In genomic region chr15:79903626-79904025, GRCh38 we compare ENCODE assay signal across 1 cellular context.
TF ChIP-seq lines count a peak whose summit lies in the region.

No MANE protein-coding gene starts in this region.

TF ChIP-seq in K562, 482 proteins besides CTCF, POLR2A, EP300 and RAD21 (continued from another document):
- TF ChIP-seq THAP12 (CRISPR knock-in tag; IDR thresholded peaks at IDR 0.05) (no peak), ZNF551 (CRISPR knock-in tag; IDR thresholded peaks at IDR 0.05) (no peak), HEY1 (CRISPR knock-in tag; IDR thresholded peaks at IDR 0.05; ENCODE audit: borderline replicate concordance) (no peak), CGGBP1 (CRISPR knock-in tag; IDR thresholded peaks at IDR 0.05) (no peak), MEF2D (tag; conservative IDR thresholded peaks at IDR 0.05; ENCODE audit: low read depth) (no peak), FOXK2 (conservative IDR thresholded peaks at IDR 0.05 in 1 of 2, IDR thresholded peaks at IDR 0.05 in 1 of 2; ENCODE audit: low read depth in 2 of 2) (no peak), FOXP1 (CRISPR knock-in tag; IDR thresholded peaks at IDR 0.05) (no peak), RB1 (IDR thresholded peaks at IDR 0.05; ENCODE audit: low read depth) (no peak), U2AF2 (optimal IDR thresholded peaks at IDR 0.05; ENCODE audit: low read depth, low read length) (no peak), KLF16 (IDR thresholded peaks at IDR 0.05) (no peak), SPI1 (IDR thresholded peaks at IDR 0.05; ENCODE audit: borderline replicate concordance, low read depth, low read length) (no peak)
- TF ChIP-seq, protein P1, sequence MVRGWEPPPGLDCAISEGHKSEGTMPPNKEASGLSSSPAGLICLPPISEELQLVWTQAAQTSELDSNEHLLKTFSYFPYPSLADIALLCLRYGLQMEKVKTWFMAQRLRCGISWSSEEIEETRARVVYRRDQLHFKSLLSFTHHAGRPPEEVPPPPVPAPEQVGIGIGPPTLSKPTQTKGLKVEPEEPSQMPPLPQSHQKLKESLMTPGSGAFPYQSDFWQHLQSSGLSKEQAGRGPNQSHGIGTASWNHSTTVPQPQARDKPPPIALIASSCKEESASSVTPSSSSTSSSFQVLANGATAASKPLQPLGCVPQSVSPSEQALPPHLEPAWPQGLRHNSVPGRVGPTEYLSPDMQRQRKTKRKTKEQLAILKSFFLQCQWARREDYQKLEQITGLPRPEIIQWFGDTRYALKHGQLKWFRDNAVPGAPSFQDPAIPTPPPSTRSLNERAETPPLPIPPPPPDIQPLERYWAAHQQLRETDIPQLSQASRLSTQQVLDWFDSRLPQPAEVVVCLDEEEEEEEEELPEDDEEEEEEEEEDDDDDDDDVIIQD (CRISPR knock-in tag; IDR thresholded peaks at IDR 0.05): no peak
- TF ChIP-seq, protein P2, sequence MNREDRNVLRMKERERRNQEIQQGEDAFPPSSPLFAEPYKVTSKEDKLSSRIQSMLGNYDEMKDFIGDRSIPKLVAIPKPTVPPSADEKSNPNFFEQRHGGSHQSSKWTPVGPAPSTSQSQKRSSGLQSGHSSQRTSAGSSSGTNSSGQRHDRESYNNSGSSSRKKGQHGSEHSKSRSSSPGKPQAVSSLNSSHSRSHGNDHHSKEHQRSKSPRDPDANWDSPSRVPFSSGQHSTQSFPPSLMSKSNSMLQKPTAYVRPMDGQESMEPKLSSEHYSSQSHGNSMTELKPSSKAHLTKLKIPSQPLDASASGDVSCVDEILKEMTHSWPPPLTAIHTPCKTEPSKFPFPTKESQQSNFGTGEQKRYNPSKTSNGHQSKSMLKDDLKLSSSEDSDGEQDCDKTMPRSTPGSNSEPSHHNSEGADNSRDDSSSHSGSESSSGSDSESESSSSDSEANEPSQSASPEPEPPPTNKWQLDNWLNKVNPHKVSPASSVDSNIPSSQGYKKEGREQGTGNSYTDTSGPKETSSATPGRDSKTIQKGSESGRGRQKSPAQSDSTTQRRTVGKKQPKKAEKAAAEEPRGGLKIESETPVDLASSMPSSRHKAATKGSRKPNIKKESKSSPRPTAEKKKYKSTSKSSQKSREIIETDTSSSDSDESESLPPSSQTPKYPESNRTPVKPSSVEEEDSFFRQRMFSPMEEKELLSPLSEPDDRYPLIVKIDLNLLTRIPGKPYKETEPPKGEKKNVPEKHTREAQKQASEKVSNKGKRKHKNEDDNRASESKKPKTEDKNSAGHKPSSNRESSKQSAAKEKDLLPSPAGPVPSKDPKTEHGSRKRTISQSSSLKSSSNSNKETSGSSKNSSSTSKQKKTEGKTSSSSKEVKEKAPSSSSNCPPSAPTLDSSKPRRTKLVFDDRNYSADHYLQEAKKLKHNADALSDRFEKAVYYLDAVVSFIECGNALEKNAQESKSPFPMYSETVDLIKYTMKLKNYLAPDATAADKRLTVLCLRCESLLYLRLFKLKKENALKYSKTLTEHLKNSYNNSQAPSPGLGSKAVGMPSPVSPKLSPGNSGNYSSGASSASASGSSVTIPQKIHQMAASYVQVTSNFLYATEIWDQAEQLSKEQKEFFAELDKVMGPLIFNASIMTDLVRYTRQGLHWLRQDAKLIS (CRISPR knock-in tag; IDR thresholded peaks at IDR 0.05): no peak
- TF ChIP-seq, protein P3, sequence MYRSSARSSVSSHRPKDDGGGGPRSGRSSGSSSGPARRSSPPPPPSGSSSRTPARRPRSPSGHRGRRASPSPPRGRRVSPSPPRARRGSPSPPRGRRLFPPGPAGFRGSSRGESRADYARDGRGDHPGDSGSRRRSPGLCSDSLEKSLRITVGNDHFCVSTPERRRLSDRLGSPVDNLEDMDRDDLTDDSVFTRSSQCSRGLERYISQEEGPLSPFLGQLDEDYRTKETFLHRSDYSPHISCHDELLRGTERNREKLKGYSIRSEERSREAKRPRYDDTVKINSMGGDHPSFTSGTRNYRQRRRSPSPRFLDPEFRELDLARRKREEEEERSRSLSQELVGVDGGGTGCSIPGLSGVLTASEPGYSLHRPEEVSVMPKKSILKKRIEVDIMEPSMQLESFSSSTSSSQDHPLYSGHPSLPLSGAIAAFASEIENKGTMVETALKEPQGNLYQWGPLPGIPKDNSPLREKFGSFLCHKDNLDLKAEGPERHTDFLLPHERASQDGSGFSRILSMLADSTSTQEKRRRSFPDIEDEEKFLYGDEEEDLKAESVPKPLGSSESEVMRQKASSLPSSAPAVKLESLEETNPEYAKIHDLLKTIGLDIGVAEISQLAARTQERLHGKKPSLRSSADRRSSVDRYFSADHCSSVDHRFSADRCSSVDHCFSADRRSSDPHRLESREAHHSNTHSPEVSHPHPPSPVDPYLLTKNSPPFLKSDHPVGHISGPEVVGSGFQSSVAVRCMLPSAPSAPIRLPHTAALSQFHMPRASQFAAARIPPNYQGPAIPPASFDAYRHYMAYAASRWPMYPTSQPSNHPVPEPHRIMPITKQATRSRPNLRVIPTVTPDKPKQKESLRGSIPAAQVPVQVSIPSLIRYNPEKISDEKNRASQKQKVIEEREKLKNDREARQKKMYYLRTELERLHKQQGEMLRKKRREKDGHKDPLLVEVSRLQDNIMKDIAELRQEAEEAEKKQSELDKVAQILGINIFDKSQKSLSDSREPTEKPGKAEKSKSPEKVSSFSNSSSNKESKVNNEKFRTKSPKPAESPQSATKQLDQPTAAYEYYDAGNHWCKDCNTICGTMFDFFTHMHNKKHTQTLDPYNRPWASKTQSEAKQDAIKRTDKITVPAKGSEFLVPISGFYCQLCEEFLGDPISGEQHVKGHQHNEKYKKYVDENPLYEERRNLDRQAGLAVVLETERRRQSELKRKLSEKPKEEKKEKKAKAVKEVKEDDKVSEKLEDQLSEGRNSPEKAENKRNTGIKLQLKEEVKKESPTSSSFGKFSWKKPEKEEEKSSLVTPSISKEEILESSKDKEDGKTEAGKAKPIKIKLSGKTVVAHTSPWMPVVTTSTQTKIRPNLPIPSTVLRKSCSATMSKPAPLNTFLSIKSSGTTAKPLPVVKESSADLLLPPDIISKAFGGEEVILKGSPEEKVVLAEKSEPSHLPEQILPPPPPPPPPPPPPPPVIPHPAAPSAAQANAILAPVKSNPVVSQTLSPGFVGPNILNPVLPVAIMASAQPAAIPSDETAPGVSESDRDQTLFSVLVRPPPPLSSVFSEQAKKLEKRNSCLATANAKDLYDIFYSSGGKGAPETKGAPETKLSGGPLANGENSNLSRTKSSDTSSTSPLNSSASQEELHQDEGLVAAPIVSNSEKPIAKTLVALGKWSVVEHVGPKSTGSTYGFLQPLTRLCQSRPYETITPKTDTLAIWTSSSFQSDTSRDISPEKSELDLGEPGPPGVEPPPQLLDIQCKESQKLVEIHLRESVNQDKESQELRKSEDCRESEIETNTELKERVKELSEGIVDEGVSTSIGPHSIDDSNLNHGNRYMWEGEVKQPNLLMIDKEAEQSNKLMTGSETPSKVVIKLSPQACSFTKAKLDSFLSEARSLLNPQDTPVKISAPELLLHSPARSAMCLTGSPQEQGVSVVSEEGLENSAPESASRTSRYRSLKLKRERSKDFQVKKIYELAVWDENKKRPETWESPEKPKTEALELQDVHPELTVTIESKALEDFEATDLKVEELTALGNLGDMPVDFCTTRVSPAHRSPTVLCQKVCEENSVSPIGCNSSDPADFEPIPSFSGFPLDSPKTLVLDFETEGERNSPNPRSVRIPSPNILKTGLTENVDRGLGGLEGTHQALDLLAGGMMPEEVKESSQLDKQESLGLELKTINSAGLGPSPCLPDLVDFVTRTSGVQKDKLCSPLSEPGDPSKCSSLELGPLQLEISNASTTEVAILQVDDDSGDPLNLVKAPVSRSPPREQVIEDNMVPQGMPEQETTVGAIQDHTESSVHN (IDR thresholded peaks at IDR 0.05; ENCODE audit: borderline replicate concordance in 1 of 2, low read depth in 1 of 2): no peak
